8 cellular contexts compared by ENCODE assay signal in the genomic region with DNA sequence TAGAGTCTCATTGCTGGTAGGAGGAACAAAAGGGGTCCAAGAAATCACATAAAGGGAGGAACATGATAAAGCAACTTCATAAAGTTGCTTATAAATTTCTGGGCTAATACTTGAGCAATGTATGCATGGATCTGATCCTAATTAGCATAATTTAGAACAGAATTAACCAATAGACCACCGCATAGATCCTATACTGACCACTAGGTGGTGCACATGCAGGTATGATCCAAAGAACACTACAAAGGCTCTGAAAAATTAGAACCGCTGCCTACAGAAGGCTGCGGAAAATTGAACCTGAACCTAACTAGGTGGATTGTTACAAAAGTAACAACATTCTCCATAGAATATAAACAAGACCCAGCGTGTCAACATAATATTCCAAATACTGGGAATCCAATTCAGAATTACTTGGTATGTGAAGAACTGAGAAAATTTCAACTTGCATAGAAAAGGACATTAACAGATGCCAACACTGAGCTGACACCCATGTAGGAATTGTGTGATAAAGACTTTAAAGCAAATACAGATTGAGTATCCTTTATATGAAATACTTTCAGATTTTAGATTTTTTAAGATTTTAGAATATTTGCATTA. TPM values are rescaled to one million over a fixed set of nuclear protein-coding genes. Genes with fewer than 3 reads are reported as not detected.
DNase-seq lines count a peak whose midpoint lies in the region; ATAC-seq and TF ChIP-seq lines count a peak whose summit lies in the region.

No MANE protein-coding gene starts in this region.

- no peaks in the 10 kb centered on the region for H3K4me1 ChIP-seq in prostate gland (replicated peaks)

- no peaks in the 10 kb centered on the region for H3K27me3 ChIP-seq in prostate gland (replicated peaks; ENCODE audit: insufficient read depth)

- H3K4me3 ChIP-seq in prostate gland: no peak overlapping the region

- H3K27ac ChIP-seq in 22Rv1: no peak overlapping the region
- H3K27ac ChIP-seq in prostate gland: no peak overlapping the region

- WGBS in prostate gland: 33% methylated on average over 4 of the region's 4 CpGs

- H3K36me3 ChIP-seq in prostate gland: no peaks in the 10 kb centered on the region

- peak; percentile 75 for TF ChIP-seq CTCF in 22Rv1 (IDR thresholded peaks at IDR 0.05)
- peak in 3 of 4 experiments; percentile 44 to 60 (median 55) for TF ChIP-seq CTCF in prostate gland (IDR thresholded peaks at IDR 0.05)

- DNase-seq in D341Med (ENCODE audit: low spot score) (peak; percentile 38), SK-N-DZ (ENCODE audit: low spot score) (peak; percentile 30), prostate gland (ENCODE audit: low spot score) (no peak), mucosa of gallbladder (ENCODE audit: low spot score) (no peak), NCI-H1930 (lab: John Stamatoyannopoulos, UW) (no peak)

- peak; percentile 80 for ATAC-seq in HG03342 (IDR thresholded peaks at IDR 0.05; ENCODE audit: unreplicated experiment)
- peak; percentile 59 for ATAC-seq in esophagus mucosa

- no peak for TF ChIP-seq POLR2A in prostate gland (IDR thresholded peaks at IDR 0.05)

- no peaks in the 10 kb centered on the region for H3K9me3 ChIP-seq in prostate gland

- intact Hi-C loops in prostate gland (cut with DNase I): loop anchor here (10.0 kb wide), 1 partner anchor 50 kb away; no protein-coding TSS in a partner anchor

RNA-seq across cellular contexts. Expression of a gene that starts 23.3 kb away (rescaled TPM):
- polyA plus RNA-seq in SK-N-DZ (2014; cell fraction: cytosol; rRNA removed): 10.0 and 11.2 TPM in 2 replicates
- 11.1 and 19.1 TPM in 2 replicates for polyA plus RNA-seq in SK-N-DZ (2014; cell fraction: nucleus; rRNA removed)
- total RNA-seq in esophagus mucosa (23.1 TPM), prostate gland (10 to 100 TPM in 1 of 2 donors, 1 to 10 TPM in 1; 10.0 to 19.3 TPM), mucosa of gallbladder (15.5 TPM)

RNA-seq across cellular contexts. Expression of a gene that starts 23.6 kb away (rescaled TPM):
- 15.2 and 15.7 TPM in 2 replicates for polyA plus RNA-seq in SK-N-DZ (2014; cell fraction: cytosol; rRNA removed)
- 14.2 and 14.7 TPM in 2 replicates for polyA plus RNA-seq in SK-N-DZ (2014; cell fraction: nucleus; rRNA removed)
- total RNA-seq in esophagus mucosa (4.1 TPM), prostate gland (10 to 100 TPM; 23.2 to 27.4 TPM), mucosa of gallbladder (10.1 TPM)

RNA-seq across cellular contexts. Expression of a gene that starts 23.6 kb away (rescaled TPM):
- 2.6 and 3.5 TPM in 2 replicates for polyA plus RNA-seq in SK-N-DZ (2014; cell fraction: cytosol; rRNA removed)
- polyA plus RNA-seq in SK-N-DZ (2014; cell fraction: nucleus; rRNA removed): 9.6 and 10.2 TPM in 2 replicates
- total RNA-seq in esophagus mucosa (14.9 TPM), prostate gland (10 to 100 TPM in 1 of 2 donors, under 1 TPM in 1; 0.36 to 15.8 TPM), mucosa of gallbladder (18.7 TPM)

Comparison
In these comparisons a context has a peak if more than half of its experiments do, and no peak if none do; other contexts are left out.
1. DNase-seq: peak in D341Med (single experiment) and SK-N-DZ (single experiment); none in prostate gland (single experiment), mucosa of gallbladder (single experiment) and NCI-H1930 (0 of 2).